ENCODE assay signal across 17 cellular contexts in the genomic region with DNA sequence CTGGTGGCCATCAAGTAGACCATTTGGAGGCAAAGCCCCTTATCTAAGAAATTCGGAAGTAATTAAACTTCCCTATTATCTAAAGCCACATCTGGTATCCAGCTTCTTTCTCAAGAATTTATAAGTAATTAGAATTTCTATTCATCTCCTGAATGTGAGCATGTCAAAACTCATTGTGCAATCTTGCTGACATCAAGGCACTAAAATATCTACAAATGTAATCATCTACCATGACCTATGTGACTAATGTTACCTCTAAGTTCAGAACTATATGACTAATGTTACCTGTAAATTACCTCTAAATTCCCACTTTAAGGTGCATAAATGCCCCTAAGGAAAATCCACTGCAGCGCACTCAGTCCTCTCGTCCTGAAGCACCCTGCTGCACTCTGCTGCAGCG.
A peak's percentile ranks its signal among the peaks of the same experiment; 100 is the strongest.
DNase-seq lines count a peak whose midpoint lies in the region; ATAC-seq, FAIRE-seq and TF ChIP-seq lines count a peak whose summit lies in the region.
"Had no signal": no experiment of that assay in that cellular context is flagged by ENCODE, and none has a peak within 500 bp of the region (broad histone marks: within the 10 kb centered on the region; RNA-seq: fewer than 3 reads in every experiment).

No MANE protein-coding gene starts in this region.

- H3K4me1 ChIP-seq in PC-3 (ENCODE audit: insufficient read depth, low read length) (no peaks in the 10 kb centered on the region), pancreas (no peaks in the 10 kb centered on the region)

- no peaks in the 10 kb centered on the region for H3K36me3 ChIP-seq in PC-3 (ENCODE audit: low read depth, low read length)
- H3K36me3 ChIP-seq in pancreas = no peaks in the 10 kb centered on the region

- peak; percentile 2 for DNase-seq in HCEC 1CT
- peak; percentile 49 for DNase-seq in PC-3
- DNase-seq in epithelial cell of prostate (ENCODE audit: low read depth, low spot score) = peak; percentile 61
- peak; percentile 96 for DNase-seq in renal cortical epithelial cell (ENCODE audit: low read depth)
- DNase-seq in pancreas = no peak
- no peak for DNase-seq in NK-92 (lab: John Stamatoyannopoulos, UW; ENCODE audit: unreplicated experiment)
- no peak for DNase-seq in NCI-H187 treated with DMSO at 0.1 percent for 48 hours (lab: John Stamatoyannopoulos, UW)
- DNase-seq: Caco-2; CD4-positive, CD25-positive, alpha-beta regulatory T cell; DMS53; NCI-H1092; NCI-H1694; NCI-H345; NCI-H526 treated with DMSO at 0.1 percent for 48 hours; OCI-M1 had no signal

- CTCF ChIA-PET in PC-3 (lab: Charles Lee) = no interaction called here

- TF ChIP-seq CTCF in PC-3 (conservative IDR thresholded peaks at IDR 0.05; ENCODE audit: low read depth, low read length) (no peak), pancreas (IDR thresholded peaks at IDR 0.05) (no peak)

- no peaks in the 10 kb centered on the region for H3K9me2 ChIP-seq in PC-3 (replicated peaks; ENCODE audit: low read length)

- H2AFZ ChIP-seq in PC-3 (ENCODE audit: low read length) = no peak overlapping the region

- POLR2A ChIA-PET in PC-3 (lab: Charles Lee; ENCODE audit: unreplicated experiment) = no interaction called here

- no peaks in the 10 kb centered on the region for H3K9me3 ChIP-seq in PC-3 (ENCODE audit: low read length)
- H3K9me3 ChIP-seq in pancreas = no peaks in the 10 kb centered on the region
- H3K9me3 ChIP-seq: Caco-2 had no signal

- H3K4me2 ChIP-seq in PC-3 (ENCODE audit: low read length) = no peak overlapping the region

- H3K27me3 ChIP-seq in PC-3 (ENCODE audit: low read length) (no peaks in the 10 kb centered on the region), pancreas (no peaks in the 10 kb centered on the region)

- no peaks in the 10 kb centered on the region for H3K79me2 ChIP-seq in PC-3 (ENCODE audit: low read length)

- BruUV-seq in PC-3 (replicated peaks; lab: Mats Ljungman, UMichigan) = no TSS peak

- H4K20me1 ChIP-seq in PC-3 (ENCODE audit: low read length) = no peaks in the 10 kb centered on the region

- WGBS in pancreas, 2 donors = 75 to 81% methylated on average over 4 of the region's 4 CpGs

- intact Hi-C loops in PC-3 (cut with micrococcal nuclease) (no loop called here), pancreas (cut with DNase I) (no loop called here)

- H3K27ac ChIP-seq in PC-3 (ENCODE audit: low read length) (no peak overlapping the region), epithelial cell of prostate (peak overlapping the region; percentile 22), pancreas (no peak overlapping the region)

- H3K9ac ChIP-seq in PC-3 (ENCODE audit: low read length) = no peak overlapping the region

- H3K4me3 ChIP-seq in PC-3 (ENCODE audit: low read length) (no peak overlapping the region), pancreas (no peak overlapping the region)

- no peak for FAIRE-seq in pancreas (lab: Jason Lieb, UNC)
- FAIRE-seq: GM19239, H54 had no signal

- ATAC-seq in PC-3 = no peak
- no peak for ATAC-seq in pancreas

- H3F3A ChIP-seq in PC-3 (ENCODE audit: low read length, unreplicated experiment) = no peaks in the 10 kb centered on the region

Comparison
In these comparisons a context has a peak if more than half of its experiments do, and no peak if none do; other contexts are left out.
1. DNase-seq: peak in HCEC 1CT (single experiment), PC-3 (single experiment), epithelial cell of prostate (single experiment) and renal cortical epithelial cell (single experiment); none in pancreas (0 of 6), NK-92 (single experiment) and NCI-H187 treated with DMSO at 0.1 percent for 48 hours (single experiment).